ENCODE assay signal across 17 cellular contexts in genomic region chr7:50552139-50552538, GRCh38. TPM values are rescaled to one million over a fixed set of nuclear protein-coding genes. Genes with fewer than 3 reads are reported as not detected.
A peak's percentile ranks its signal among the peaks of the same experiment; 100 is the strongest.
DNase-seq lines count a peak whose midpoint lies in the region; ATAC-seq and TF ChIP-seq lines count a peak whose summit lies in the region.
"Had no signal": no experiment of that assay in that cellular context is flagged by ENCODE, and none has a peak within 500 bp of the region (broad histone marks: within the 10 kb centered on the region; RNA-seq: fewer than 3 reads in every experiment).

No MANE protein-coding gene starts in this region.

- TF ChIP-seq EP300 in upper lobe of left lung (IDR thresholded peaks at IDR 0.05), result no peak

- intact Hi-C loops in body of pancreas (cut with DNase I), result no loop called here

- no peaks in the 10 kb centered on the region for H3K9me3 ChIP-seq in body of pancreas
- H3K9me3 ChIP-seq in upper lobe of left lung, result no peaks in the 10 kb centered on the region
- H3K9me3 ChIP-seq: gastrocnemius medialis, stomach had no signal

- peak in 1 of 3 donors; percentile 17 for TF ChIP-seq POLR2A in body of pancreas (IDR thresholded peaks at IDR 0.05)
- TF ChIP-seq POLR2A in upper lobe of left lung (IDR thresholded peaks at IDR 0.05), result no peak

- ATAC-seq in body of pancreas, result peak; percentile 97
- ATAC-seq in upper lobe of left lung (ENCODE audit: low FRiP score in 2 of 2), result peak; percentile 35 to 82
- no peak for ATAC-seq in GM18907 (IDR thresholded peaks at IDR 0.05; ENCODE audit: unreplicated experiment)
- ATAC-seq: gastrocnemius medialis, natural killer cell had no signal

- TF ChIP-seq CTCF in body of pancreas (IDR thresholded peaks at IDR 0.05) (no peak), upper lobe of left lung (IDR thresholded peaks at IDR 0.05) (no peak)

- no peaks in the 10 kb centered on the region for H3K36me3 ChIP-seq in body of pancreas (replicated peaks in 1 of 2; ENCODE audit: insufficient read depth in 1 of 2, low read depth in 2 of 2)
- no peaks in the 10 kb centered on the region for H3K36me3 ChIP-seq in upper lobe of left lung
- H3K36me3 ChIP-seq: gastrocnemius medialis, stomach had no signal

- DNase-seq in NCI-H82 (lab: John Stamatoyannopoulos, UW) (peak; percentile 10), NCI-H82 treated with DMSO at 0.1 percent for 48 hours (lab: John Stamatoyannopoulos, UW; ENCODE audit: unreplicated experiment) (no peak), NCI-H2196 (lab: John Stamatoyannopoulos, UW; ENCODE audit: unreplicated experiment) (peak; percentile 89), body of pancreas (peak; percentile 56 to 77 (median 70)), upper lobe of left lung (no peak), NOMO-1 treated with dmso at 0.1 percent for 144 hours (lab: John Stamatoyannopoulos, UW; ENCODE audit: unreplicated experiment) (no peak), SIG-M5 (lab: John Stamatoyannopoulos, UW) (no peak)
- DNase-seq: activated CD4-positive, alpha-beta T cell treated with anti-CD3 and anti-CD28 coated beads, Interleukin-2, amount 50 U/mL, for 1 hour; activated T-cell treated with anti-CD3 and anti-CD28 coated beads, Interleukin-2, amount 50 U/mL, for 24 hours; gastrocnemius medialis; natural killer cell; stomach; T1000 had no signal

- H3K27me3 ChIP-seq in body of pancreas (no peaks in the 10 kb centered on the region), upper lobe of left lung (no peaks in the 10 kb centered on the region)
- H3K27me3 ChIP-seq: gastrocnemius medialis, stomach had no signal

- 30 to 38% methylated on average over 4 of the region's 4 CpGs for WGBS in body of pancreas, 2 donors
- 46 to 79% methylated on average over 4 of the region's 4 CpGs for WGBS in upper lobe of left lung, 2 donors

- H3K27ac ChIP-seq in body of pancreas, result peak overlapping the region; percentile 34 to 75 (median 65)
- H3K27ac ChIP-seq in upper lobe of left lung, result no peak overlapping the region
- H3K27ac ChIP-seq: C4-2B, gastrocnemius medialis, stomach had no signal

- H3K4me3 ChIP-seq in body of pancreas, result no peak overlapping the region
- H3K4me3 ChIP-seq in upper lobe of left lung, result no peak overlapping the region
- H3K4me3 ChIP-seq: gastrocnemius medialis, stomach had no signal

- H3K4me1 ChIP-seq in body of pancreas, result peaks cover 52% of the 10 kb centered on the region
- peaks cover 0 to 9% (median 4%) of the 10 kb centered on the region in 4 donors for H3K4me1 ChIP-seq in upper lobe of left lung
- H3K4me1 ChIP-seq: gastrocnemius medialis had no signal

RNA-seq across cellular contexts. Expression of gene DDC, which starts 13.1 kb away (rescaled TPM):
- 10 to 100 TPM in 1 of 2 donors, 1 to 10 TPM in 1; 6.6 to 17.1 TPM for total RNA-seq in body of pancreas
- total RNA-seq in upper lobe of left lung, result 1 to 10 TPM in 5 of 6 donors, not detected in 1; 1.2 to 2.0 (median 1.4) TPM
- total RNA-seq: A172, natural killer cell, SK-MEL-5 had no signal

Comparison
In these comparisons a context has a peak if more than half of its experiments do, and no peak if none do; other contexts are left out.
1. DNase-seq: peak in NCI-H82 (single experiment), NCI-H2196 (single experiment) and body of pancreas (4 of 4); none in NCI-H82 treated with DMSO at 0.1 percent for 48 hours (single experiment), upper lobe of left lung (0 of 2), NOMO-1 treated with dmso at 0.1 percent for 144 hours (single experiment) and SIG-M5 (single experiment).
2. H3K27ac ChIP-seq: peak in body of pancreas (4 of 4); none in upper lobe of left lung (0 of 4).